8 cellular contexts compared by ENCODE assay signal in the genomic region with DNA sequence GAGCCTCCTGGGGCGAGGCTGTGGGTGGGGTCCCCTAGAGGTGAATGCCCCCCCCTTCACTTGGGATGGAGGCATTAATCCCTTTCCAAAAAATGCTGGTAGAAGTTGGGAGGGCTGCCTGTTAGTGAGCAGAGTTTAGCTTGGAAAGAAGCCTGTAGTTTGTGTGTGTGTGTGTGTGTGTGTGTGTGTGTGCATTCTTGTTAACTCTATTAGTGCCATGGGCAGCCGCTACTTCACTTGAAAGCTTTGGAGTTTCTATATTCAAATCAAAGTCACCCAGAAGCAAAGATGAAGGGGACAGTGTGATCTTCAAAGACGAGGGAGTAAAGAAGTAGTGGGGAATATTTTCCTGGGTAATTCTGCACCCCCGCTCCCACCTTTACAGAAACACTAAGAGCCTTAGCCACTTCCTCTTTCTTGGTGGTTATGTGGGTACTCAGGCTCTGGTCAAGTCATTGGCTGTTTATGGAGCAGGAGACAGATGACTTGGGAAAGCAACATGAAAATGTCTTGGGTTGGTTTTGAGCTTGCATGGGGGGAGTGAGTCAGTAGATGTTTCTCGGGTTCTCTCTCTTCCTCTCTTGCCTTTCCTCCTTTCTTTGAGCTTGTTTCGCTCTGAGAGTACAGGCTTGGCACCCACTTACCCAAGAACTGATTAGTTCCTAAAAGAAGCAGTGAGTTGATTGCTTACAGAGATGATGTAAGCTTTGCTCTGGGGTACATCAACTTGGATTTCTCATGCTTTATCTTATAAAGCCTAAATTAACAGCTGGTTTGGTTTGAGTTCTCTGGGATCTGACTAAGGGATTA. TPM values are rescaled to one million over a fixed set of nuclear protein-coding genes. Genes with fewer than 3 reads are reported as not detected.
DNase-seq lines count a peak whose midpoint lies in the region; ATAC-seq and TF ChIP-seq lines count a peak whose summit lies in the region.
"Had no signal": no experiment of that assay in that cellular context is flagged by ENCODE, and none has a peak within 500 bp of the region (broad histone marks: within the 10 kb centered on the region; RNA-seq: fewer than 3 reads in every experiment).

No MANE protein-coding gene starts in this region.

- DNase-seq in NAMALWA (ENCODE audit: low spot score) (peak; percentile 21), epithelial cell of esophagus (ENCODE audit: low read depth) (peak; percentile 20), sigmoid colon (no peak), NCI-H69 (lab: John Stamatoyannopoulos, UW) (no peak)
- DNase-seq: NCI-H2081 treated with DMSO at 0.1 percent for 48 hours had no signal

- no peaks in the 10 kb centered on the region for H3K36me3 ChIP-seq in sigmoid colon

- WGBS in sigmoid colon, 2 donors: 46 to 77% methylated on average over 6 of the region's 6 CpGs

- H3K9me3 ChIP-seq in sigmoid colon: no peaks in the 10 kb centered on the region

- TF ChIP-seq POLR2A in sigmoid colon (IDR thresholded peaks at IDR 0.05): no peak

- ATAC-seq in GM18858 (IDR thresholded peaks at IDR 0.05; ENCODE audit: unreplicated experiment) (peak; percentile 28), HG02678 (IDR thresholded peaks at IDR 0.05; ENCODE audit: unreplicated experiment) (no peak), HG03095 (IDR thresholded peaks at IDR 0.05; ENCODE audit: unreplicated experiment) (no peak)

- intact Hi-C loops in sigmoid colon (cut with DNase I): no loop called here

- peaks cover 0 to 95% (median 81%) of the 10 kb centered on the region in 4 donors for H3K4me1 ChIP-seq in sigmoid colon

- no peak for TF ChIP-seq CTCF in epithelial cell of esophagus (IDR thresholded peaks at IDR 0.05; ENCODE audit: insufficient read depth, low read depth, low read length, missing control alignments)
- no peak for TF ChIP-seq CTCF in sigmoid colon (IDR thresholded peaks at IDR 0.05)

- H3K4me3 ChIP-seq in epithelial cell of esophagus (ENCODE audit: low read length) (no peak overlapping the region), sigmoid colon (no peak overlapping the region)

- peak overlapping the region in 3 of 4 donors; percentile 47 to 66 (median 56) for H3K27ac ChIP-seq in sigmoid colon

- no peak for TF ChIP-seq EP300 in sigmoid colon (IDR thresholded peaks at IDR 0.05)

- H3K27me3 ChIP-seq in sigmoid colon: no peaks in the 10 kb centered on the region

RNA-seq across cellular contexts. Expression of a gene that starts 35.9 kb away (rescaled TPM):
- 10 to 100 TPM; 15.3 to 40.4 (median 23.3) TPM for total RNA-seq in sigmoid colon
- 10 to 100 TPM; 30.0 to 32.0 (median 31.7) TPM for polyA plus RNA-seq in sigmoid colon

Comparison
In these comparisons a context has a peak if more than half of its experiments do, and no peak if none do; other contexts are left out.
1. DNase-seq: peak in NAMALWA (single experiment) and epithelial cell of esophagus (single experiment); none in sigmoid colon (single experiment) and NCI-H69 (single experiment).